In genomic region chr5:149215478-149216042, GRCh38 we compare ENCODE assay signal across 14 cellular contexts. TPM values are rescaled to one million over a fixed set of nuclear protein-coding genes. Genes with fewer than 3 reads are reported as not detected.
DNase-seq lines count a peak whose midpoint lies in the region; ATAC-seq and TF ChIP-seq lines count a peak whose summit lies in the region.
"Had no signal": no experiment of that assay in that cellular context is flagged by ENCODE, and none has a peak within 500 bp of the region (broad histone marks: within the 10 kb centered on the region; RNA-seq: fewer than 3 reads in every experiment).

No MANE protein-coding gene starts in this region.

- ATAC-seq in PC-3 (peak; percentile 68), GM18870 (IDR thresholded peaks at IDR 0.05; ENCODE audit: unreplicated experiment) (no peak)

- H3K9ac ChIP-seq in PC-3 (ENCODE audit: low read length): no peak overlapping the region

- intact Hi-C loops in PC-3 (cut with micrococcal nuclease) (no loop called here), posterior vena cava (cut with DNase I) (no loop called here)

- no peaks in the 10 kb centered on the region for H3K9me2 ChIP-seq in PC-3 (replicated peaks; ENCODE audit: low read length)

- BruUV-seq in PC-3 (replicated peaks; lab: Mats Ljungman, UMichigan): no TSS peak

- H3K4me3 ChIP-seq in PC-3 (ENCODE audit: low read length) (no peak overlapping the region), fibroblast of the aortic adventitia (ENCODE audit: low read depth, low read length) (no peak overlapping the region)

- no peak overlapping the region for H3K4me2 ChIP-seq in PC-3 (ENCODE audit: low read length)

- CTCF ChIA-PET in PC-3 (lab: Charles Lee): interaction anchor here (0.6 kb wide), 1 partner anchor 74 kb away, joined by 3 read pairs; the partner anchor contains the start of gene ABLIM3

- H3K27me3 ChIP-seq in PC-3 (ENCODE audit: low read length): no peaks in the 10 kb centered on the region

- H3K9me3 ChIP-seq in PC-3 (ENCODE audit: low read length): no peaks in the 10 kb centered on the region

- H3K4me1 ChIP-seq in PC-3 (ENCODE audit: insufficient read depth, low read length): no peaks in the 10 kb centered on the region

- H3F3A ChIP-seq in PC-3 (ENCODE audit: low read length, unreplicated experiment): no peaks in the 10 kb centered on the region

- TF ChIP-seq CTCF in PC-3 (conservative IDR thresholded peaks at IDR 0.05; ENCODE audit: low read depth, low read length) (no peak), fibroblast of the aortic adventitia (IDR thresholded peaks at IDR 0.05; ENCODE audit: insufficient read depth, low read length) (no peak)

- H3K27ac ChIP-seq in PC-3 (ENCODE audit: low read length): no peak overlapping the region

- no peaks in the 10 kb centered on the region for H4K20me1 ChIP-seq in PC-3 (ENCODE audit: low read length)

- H3K36me3 ChIP-seq in PC-3 (ENCODE audit: low read depth, low read length): peaks cover 3% of the 10 kb centered on the region; the same call in 1 of the 2 replicates

- no peak overlapping the region for H2AFZ ChIP-seq in PC-3 (ENCODE audit: low read length)

- POLR2A ChIA-PET in PC-3 (lab: Charles Lee; ENCODE audit: unreplicated experiment): no interaction called here

- no peaks in the 10 kb centered on the region for H3K79me2 ChIP-seq in PC-3 (ENCODE audit: low read length)

- DNase-seq in EH (ENCODE audit: low read depth): peak; percentile 80
- peak; percentile 60 for DNase-seq in PC-3
- peak; percentile 54 for DNase-seq in fibroblast of the aortic adventitia (ENCODE audit: low read depth)
- DNase-seq in posterior vena cava (ENCODE audit: low spot score): peak; percentile 89
- no peak for DNase-seq in stimulated activated CD4-positive, alpha-beta T cell treated with anti-CD3 and anti-CD28 coated beads, Interleukin-1b, Interleukin-23, amount 100 ng/mL, for 48 hours
- DNase-seq in activated effector memory CD4-positive, alpha-beta T cell treated with anti-CD3 and anti-CD28 coated beads, Interleukin-2, amount 50 U/mL, for 16 hours: no peak
- DNase-seq in iPS-NIHi11 (ENCODE audit: low spot score): no peak
- DNase-seq: activated CD4-positive, alpha-beta memory T cell treated with anti-CD3 and anti-CD28 coated beads for 36 hours; DND-41; NCI-H774; nucleus accumbens; T1000 had no signal

RNA-seq across cellular contexts. Expression of gene AFAP1L1, which starts 56.1 kb away (rescaled TPM):
- total RNA-seq in PC-3 (2014; rRNA removed) (19.6 and 22.3 TPM in 2 replicates), fibroblast of the aortic adventitia (ENCODE audit: low replicate concordance) (2.3 and 10.8 TPM in 2 replicates), posterior vena cava (10 to 100 TPM; 17.9 to 30.3 TPM)
- total RNA-seq: activated CD4-positive, alpha-beta memory T cell treated with anti-CD3 and anti-CD28 coated beads for 36 hours; activated T-helper 2 cell treated with anti-CD3 and anti-CD28 coated beads, Interferon-gamma antibody, Interleukin-2, Interleukin-4, amounts not matched to agents 10 μg/mL and 5 μg/mL and 100 μg/mL, durations not matched to agents 14 hours and 24 hours and 36 hours had no signal

Comparison
In these comparisons a context has a peak if more than half of its experiments do, and no peak if none do; other contexts are left out.
1. DNase-seq: peak in EH (single experiment), PC-3 (single experiment), fibroblast of the aortic adventitia (single experiment) and posterior vena cava (single experiment); none in stimulated activated CD4-positive, alpha-beta T cell treated with anti-CD3 and anti-CD28 coated beads, Interleukin-1b, Interleukin-23, amount 100 ng/mL, for 48 hours (single experiment), activated effector memory CD4-positive, alpha-beta T cell treated with anti-CD3 and anti-CD28 coated beads, Interleukin-2, amount 50 U/mL, for 16 hours (single experiment) and iPS-NIHi11 (single experiment).